ENCODE assay signal across 12 cellular contexts in the genomic region with DNA sequence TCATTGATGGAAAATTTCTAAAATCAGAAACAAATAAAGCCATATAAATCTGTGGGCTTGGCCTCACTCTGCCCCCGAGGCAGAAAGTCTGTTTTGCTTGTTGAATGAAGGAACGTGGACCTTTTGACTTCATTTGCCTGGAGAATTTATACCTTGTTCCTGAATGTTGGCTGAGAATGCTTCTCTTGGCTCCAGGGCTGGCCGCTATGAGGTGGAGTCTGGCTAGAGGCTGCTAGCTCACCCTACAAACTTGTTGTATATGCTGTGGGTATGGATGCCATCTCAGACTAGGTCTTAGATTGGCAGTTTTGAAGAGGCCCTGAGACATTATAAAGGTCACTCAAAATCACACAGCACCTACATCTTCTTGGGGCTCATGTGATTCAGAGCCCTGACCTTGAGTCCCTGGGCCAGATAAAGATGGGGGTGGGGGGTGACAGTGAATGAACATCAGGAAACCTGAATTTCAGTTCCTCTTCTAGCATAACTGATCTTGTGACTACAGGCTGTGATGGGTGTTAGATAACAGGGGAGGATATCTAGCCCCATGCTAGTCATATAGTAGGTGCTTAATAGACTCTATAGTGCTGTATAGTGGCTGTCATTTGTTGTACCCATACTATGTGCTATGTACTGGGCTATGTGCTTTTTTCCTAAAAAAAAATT. TPM values are rescaled to one million over a fixed set of nuclear protein-coding genes. Genes with fewer than 3 reads are reported as not detected.
DNase-seq lines count a peak whose midpoint lies in the region; ATAC-seq and TF ChIP-seq lines count a peak whose summit lies in the region.
"Had no signal": no experiment of that assay in that cellular context is flagged by ENCODE, and none has a peak within 500 bp of the region (broad histone marks: within the 10 kb centered on the region; RNA-seq: fewer than 3 reads in every experiment).

No MANE protein-coding gene starts in this region.

- H3K27me3 ChIP-seq in tibial nerve = no peaks in the 10 kb centered on the region

- no peaks in the 10 kb centered on the region for H3K9me3 ChIP-seq in tibial nerve
- H3K9me3 ChIP-seq: left ventricle myocardium inferior had no signal

- no peaks in the 10 kb centered on the region for H3K9me3 Mint-ChIP-seq in activated CD4-positive, alpha-beta memory T cell treated with anti-CD3 and anti-CD28 coated beads for 36 hours
- H3K9me3 Mint-ChIP-seq in activated CD4-positive, alpha-beta memory T cell treated with anti-CD3 and anti-CD28 coated beads, Interleukin-2, amount 10 ng/mL, durations not matched to agents 7 days and 5 days = no peaks in the 10 kb centered on the region
- H3K9me3 Mint-ChIP-seq in stimulated activated naive B cell treated with anti-CD40 and anti-IgM and Interleukin-4, amounts not matched to agents 10 μg/mL and 1 μg/mL and 100 μg/mL, for 72 hours = no peaks in the 10 kb centered on the region

- intact Hi-C loops in activated CD4-positive, alpha-beta memory T cell treated with anti-CD3 and anti-CD28 coated beads for 36 hours (cut with micrococcal nuclease) = loop anchor here (10.0 kb wide), 1 partner anchor 471 kb away; no protein-coding TSS in a partner anchor

- no peak overlapping the region for H3K4me3 ChIP-seq in tibial nerve

- CTCF ChIA-PET in activated CD4-positive, alpha-beta memory T cell treated with anti-CD3 and anti-CD28 coated beads for 36 hours (lab: Charles Lee) = interaction anchor here (1.4 kb wide), 1 partner anchor 62 kb away, joined by 4 read pairs; no protein-coding TSS in a partner anchor
- CTCF ChIA-PET in activated CD4-positive, alpha-beta memory T cell treated with anti-CD3 and anti-CD28 coated beads, Interleukin-2, amount 10 ng/mL, durations not matched to agents 7 days and 5 days (lab: Charles Lee) = interaction anchor here (0.7 to 1.1 kb wide), 3 partner anchors 21 to 85 kb away, joined by 3 to 4 read pairs (median 4); no protein-coding TSS in a partner anchor

- 87 to 95% methylated on average over 3 of the region's 3 CpGs for WGBS in tibial nerve, 2 donors

- no peak for TF ChIP-seq POLR2A in tibial nerve (IDR thresholded peaks at IDR 0.05)

- POLR2A ChIA-PET in activated CD4-positive, alpha-beta memory T cell treated with anti-CD3 and anti-CD28 coated beads for 36 hours (lab: Charles Lee) = no interaction called here
- POLR2A ChIA-PET in activated CD4-positive, alpha-beta memory T cell treated with anti-CD3 and anti-CD28 coated beads, Interleukin-2, amount 10 ng/mL, durations not matched to agents 7 days and 5 days (lab: Charles Lee) = no interaction called here

- no peak overlapping the region for H3K27ac Mint-ChIP-seq in activated CD4-positive, alpha-beta memory T cell treated with anti-CD3 and anti-CD28 coated beads for 36 hours
- H3K27ac Mint-ChIP-seq in activated CD4-positive, alpha-beta memory T cell treated with anti-CD3 and anti-CD28 coated beads, Interleukin-2, amount 10 ng/mL, durations not matched to agents 7 days and 5 days = no peak overlapping the region
- peak overlapping the region; percentile 93 for H3K27ac Mint-ChIP-seq in stimulated activated naive B cell treated with anti-CD40 and anti-IgM and Interleukin-4, amounts not matched to agents 10 μg/mL and 1 μg/mL and 100 μg/mL, for 72 hours

- no peak for TF ChIP-seq CTCF in tibial nerve (IDR thresholded peaks at IDR 0.05)

- peak; percentile 7 for DNase-seq in activated CD4-positive, alpha-beta memory T cell treated with anti-CD3 and anti-CD28 coated beads for 36 hours
- DNase-seq in activated CD4-positive, alpha-beta memory T cell treated with anti-CD3 and anti-CD28 coated beads, Interleukin-2, amount 10 ng/mL, durations not matched to agents 7 days and 5 days = no peak
- DNase-seq in NAMALWA (ENCODE audit: low spot score) = peak; percentile 80
- DNase-seq in stimulated activated naive B cell treated with anti-CD40 and anti-IgM and Interleukin-4, amounts not matched to agents 10 μg/mL and 1 μg/mL and 100 μg/mL, for 72 hours = peak; percentile 58
- no peak for DNase-seq in tibial nerve (ENCODE audit: low spot score in 2 of 2)
- DNase-seq in stimulated activated CD4-positive, alpha-beta T cell treated with anti-CD3 and anti-CD28 coated beads, Interleukin-15, amount 100 ng/mL, for 24 hours = no peak
- DNase-seq: effector CD4-positive, alpha-beta T cell; H7; left ventricle myocardium inferior; NK-92 treated with Interleukin-12 subunit alpha and Interleukin-12 subunit beta, amount 100 ng/mL, for 24 hours had no signal

- no peak overlapping the region for H3K4me3 Mint-ChIP-seq in activated CD4-positive, alpha-beta memory T cell treated with anti-CD3 and anti-CD28 coated beads for 36 hours
- no peak overlapping the region for H3K4me3 Mint-ChIP-seq in activated CD4-positive, alpha-beta memory T cell treated with anti-CD3 and anti-CD28 coated beads, Interleukin-2, amount 10 ng/mL, durations not matched to agents 7 days and 5 days
- H3K4me3 Mint-ChIP-seq in stimulated activated naive B cell treated with anti-CD40 and anti-IgM and Interleukin-4, amounts not matched to agents 10 μg/mL and 1 μg/mL and 100 μg/mL, for 72 hours = peak overlapping the region; percentile 95 to 97

- no peaks in the 10 kb centered on the region for H3K36me3 Mint-ChIP-seq in activated CD4-positive, alpha-beta memory T cell treated with anti-CD3 and anti-CD28 coated beads for 36 hours
- no peaks in the 10 kb centered on the region for H3K36me3 Mint-ChIP-seq in activated CD4-positive, alpha-beta memory T cell treated with anti-CD3 and anti-CD28 coated beads, Interleukin-2, amount 10 ng/mL, durations not matched to agents 7 days and 5 days (ENCODE audit: low read depth)
- peaks cover 30 to 44% of the 10 kb centered on the region in 2 donors for H3K36me3 Mint-ChIP-seq in stimulated activated naive B cell treated with anti-CD40 and anti-IgM and Interleukin-4, amounts not matched to agents 10 μg/mL and 1 μg/mL and 100 μg/mL, for 72 hours

- peaks cover 0 to 50% (median 13%) of the 10 kb centered on the region in 4 donors for H3K4me1 ChIP-seq in tibial nerve

- ATAC-seq in HG02852 (IDR thresholded peaks at IDR 0.05; ENCODE audit: unreplicated experiment) (peak; percentile 42), GM21737 (IDR thresholded peaks at IDR 0.05; ENCODE audit: unreplicated experiment) (no peak)
- peak; percentile 51 to 55 for ATAC-seq in stimulated activated naive B cell treated with anti-CD40 and anti-IgM and Interleukin-4, amounts not matched to agents 10 μg/mL and 1 μg/mL and 100 μg/mL, for 72 hours (replicated peaks)

- no peak for TF ChIP-seq EP300 in tibial nerve (IDR thresholded peaks at IDR 0.05)

- H3K27ac ChIP-seq in tibial nerve = no peak overlapping the region
- H3K27ac ChIP-seq: left ventricle myocardium inferior had no signal

- peaks cover 0 to 8% (median 0%) of the 10 kb centered on the region in 3 donors for H3K36me3 ChIP-seq in tibial nerve

- H3K4me1 Mint-ChIP-seq in activated CD4-positive, alpha-beta memory T cell treated with anti-CD3 and anti-CD28 coated beads for 36 hours (ENCODE audit: low read depth) = peaks cover 39% of the 10 kb centered on the region
- H3K4me1 Mint-ChIP-seq in activated CD4-positive, alpha-beta memory T cell treated with anti-CD3 and anti-CD28 coated beads, Interleukin-2, amount 10 ng/mL, durations not matched to agents 7 days and 5 days = peaks cover 41% of the 10 kb centered on the region
- H3K4me1 Mint-ChIP-seq in stimulated activated naive B cell treated with anti-CD40 and anti-IgM and Interleukin-4, amounts not matched to agents 10 μg/mL and 1 μg/mL and 100 μg/mL, for 72 hours = peaks cover 48 to 72% of the 10 kb centered on the region in 2 donors

- no peaks in the 10 kb centered on the region for H3K27me3 Mint-ChIP-seq in activated CD4-positive, alpha-beta memory T cell treated with anti-CD3 and anti-CD28 coated beads for 36 hours
- no peaks in the 10 kb centered on the region for H3K27me3 Mint-ChIP-seq in activated CD4-positive, alpha-beta memory T cell treated with anti-CD3 and anti-CD28 coated beads, Interleukin-2, amount 10 ng/mL, durations not matched to agents 7 days and 5 days
- H3K27me3 Mint-ChIP-seq in stimulated activated naive B cell treated with anti-CD40 and anti-IgM and Interleukin-4, amounts not matched to agents 10 μg/mL and 1 μg/mL and 100 μg/mL, for 72 hours = no peaks in the 10 kb centered on the region

RNA-seq across cellular contexts. Expression of gene GM2A, which starts 2.8 kb away (rescaled TPM):
- total RNA-seq in activated CD4-positive, alpha-beta memory T cell treated with anti-CD3 and anti-CD28 coated beads for 36 hours = 10 to 100 TPM; 28.7 to 29.1 TPM
- 10 to 100 TPM; 22.4 to 24.5 TPM for total RNA-seq in activated CD4-positive, alpha-beta memory T cell treated with anti-CD3 and anti-CD28 coated beads, Interleukin-2, amount 10 ng/mL, durations not matched to agents 7 days and 5 days
- 10 to 100 TPM; 30.3 to 37.5 (median 33.7) TPM for total RNA-seq in tibial nerve

RNA-seq across cellular contexts. Expression of gene CCDC69, which starts 31.9 kb away (rescaled TPM):
- total RNA-seq in activated CD4-positive, alpha-beta memory T cell treated with anti-CD3 and anti-CD28 coated beads for 36 hours = 10 to 100 TPM; 24.6 to 27.6 TPM
- total RNA-seq in activated CD4-positive, alpha-beta memory T cell treated with anti-CD3 and anti-CD28 coated beads, Interleukin-2, amount 10 ng/mL, durations not matched to agents 7 days and 5 days = 10 to 100 TPM; 62.6 to 64.2 TPM
- 100 to 1,000 TPM in 3 of 4 donors, 10 to 100 TPM in 1; 95.6 to 201 (median 112) TPM for total RNA-seq in tibial nerve

RNA-seq across cellular contexts. Expression of gene SLC36A3, which starts 47.8 kb away (rescaled TPM):
- not detected for total RNA-seq in activated CD4-positive, alpha-beta memory T cell treated with anti-CD3 and anti-CD28 coated beads for 36 hours
- not detected for total RNA-seq in activated CD4-positive, alpha-beta memory T cell treated with anti-CD3 and anti-CD28 coated beads, Interleukin-2, amount 10 ng/mL, durations not matched to agents 7 days and 5 days
- total RNA-seq in tibial nerve = not detected
- total RNA-seq: H7, left ventricle myocardium inferior had no signal

Comparison
In these comparisons a context has a peak if more than half of its experiments do, and no peak if none do; other contexts are left out.
1. DNase-seq: peak in activated CD4-positive, alpha-beta memory T cell treated with anti-CD3 and anti-CD28 coated beads for 36 hours (single experiment), NAMALWA (single experiment) and stimulated activated naive B cell treated with anti-CD40 and anti-IgM and Interleukin-4, amounts not matched to agents 10 μg/mL and 1 μg/mL and 100 μg/mL, for 72 hours (single experiment); none in activated CD4-positive, alpha-beta memory T cell treated with anti-CD3 and anti-CD28 coated beads, Interleukin-2, amount 10 ng/mL, durations not matched to agents 7 days and 5 days (single experiment), tibial nerve (0 of 2) and stimulated activated CD4-positive, alpha-beta T cell treated with anti-CD3 and anti-CD28 coated beads, Interleukin-15, amount 100 ng/mL, for 24 hours (single experiment).
2. H3K4me3 Mint-ChIP-seq: peak in stimulated activated naive B cell treated with anti-CD40 and anti-IgM and Interleukin-4, amounts not matched to agents 10 μg/mL and 1 μg/mL and 100 μg/mL, for 72 hours (2 of 2); none in activated CD4-positive, alpha-beta memory T cell treated with anti-CD3 and anti-CD28 coated beads for 36 hours (single experiment) and activated CD4-positive, alpha-beta memory T cell treated with anti-CD3 and anti-CD28 coated beads, Interleukin-2, amount 10 ng/mL, durations not matched to agents 7 days and 5 days (single experiment).